ENCODE assay signal across 8 cellular contexts in the genomic region with DNA sequence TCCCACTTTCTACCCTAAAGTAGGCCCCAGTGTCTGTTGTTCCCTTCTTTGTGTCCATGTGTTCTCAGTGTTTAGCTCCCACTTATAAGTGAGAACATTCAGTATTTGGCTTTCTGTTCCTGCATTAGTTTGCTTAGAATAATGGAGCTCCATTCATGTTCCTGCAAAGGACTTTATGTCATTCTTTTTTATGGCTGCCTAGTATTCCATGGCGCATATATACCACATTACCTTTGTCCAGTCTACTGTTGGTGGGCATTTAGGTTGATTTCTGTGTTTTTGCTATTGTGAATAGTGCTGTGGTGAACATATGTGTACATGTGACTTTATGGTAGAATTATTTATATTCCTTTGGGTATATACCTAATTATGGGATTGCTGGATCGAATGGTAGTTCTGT. TPM values are rescaled to one million over a fixed set of nuclear protein-coding genes. Genes with fewer than 3 reads are reported as not detected.
"Had no signal": no experiment of that assay in that cellular context is flagged by ENCODE, and none has a peak within 500 bp of the region (broad histone marks: within the 10 kb centered on the region; RNA-seq: fewer than 3 reads in every experiment).

No MANE protein-coding gene starts in this region.

- FAIRE-seq: GM12878, GM12891, GM12892, GM18507, GM19239 had no signal

- H3K4me3 ChIP-seq: GM12878 had no signal

- ATAC-seq: GM12878 had no signal

- DNase-seq: GDM1, GF-D8 had no signal

RNA-seq across cellular contexts. Expression of a gene that starts 30.4 kb away (rescaled TPM):
- total RNA-seq: G401 had no signal
